18 cellular contexts compared by ENCODE assay signal in genomic region chr1:181910905-181911304, GRCh38.
DNase-seq lines count a peak whose midpoint lies in the region; ATAC-seq, FAIRE-seq and TF ChIP-seq lines count a peak whose summit lies in the region.
"Had no signal": no experiment of that assay in that cellular context is flagged by ENCODE, and none has a peak within 500 bp of the region (broad histone marks: within the 10 kb centered on the region; RNA-seq: fewer than 3 reads in every experiment).

No MANE protein-coding gene starts in this region.

- H3K27me3 ChIP-seq in bronchial epithelial cell (ENCODE audit: control insufficient read depth, insufficient read depth, low read length) (no peaks in the 10 kb centered on the region), neural progenitor cell (no peaks in the 10 kb centered on the region)

- no peak overlapping the region for H3K4me2 ChIP-seq in neural progenitor cell

- no peaks in the 10 kb centered on the region for H3K79me2 ChIP-seq in neural progenitor cell (ENCODE audit: low read depth)

- no peaks in the 10 kb centered on the region for H3K4me1 Mint-ChIP-seq in neural progenitor cell
- H3K4me1 Mint-ChIP-seq: brain had no signal

- no peaks in the 10 kb centered on the region for H4K20me1 ChIP-seq in neural progenitor cell (ENCODE audit: low read depth)

- H3F3A ChIP-seq in neural progenitor cell (ENCODE audit: low read depth) = no peaks in the 10 kb centered on the region

- peaks cover 2% of the 10 kb centered on the region for H3K9me3 Mint-ChIP-seq in neural progenitor cell
- H3K9me3 Mint-ChIP-seq: activated naive CD4-positive, alpha-beta T cell treated with anti-CD3 and anti-CD28 coated beads for 36 hours; brain; CD4-positive, alpha-beta T cell had no signal

- H3K4me3 Mint-ChIP-seq in neural progenitor cell = no peak overlapping the region
- H3K4me3 Mint-ChIP-seq: activated naive CD4-positive, alpha-beta T cell treated with anti-CD3 and anti-CD28 coated beads for 36 hours; brain; CD4-positive, alpha-beta T cell had no signal

- H3K36me3 ChIP-seq in bronchial epithelial cell (ENCODE audit: control insufficient read depth, insufficient read depth, low read length) (no peaks in the 10 kb centered on the region), neural progenitor cell (no peaks in the 10 kb centered on the region)

- no peak for ATAC-seq in activated CD4-positive, CD25-positive, alpha-beta regulatory T cell treated with anti-CD3 and anti-CD28 coated beads, Interleukin-2, amount 50 U/mL, for 24 hours
- ATAC-seq: left ventricle myocardium superior, psoas muscle had no signal

- no peak overlapping the region for H2AFZ ChIP-seq in neural progenitor cell (replicated peaks)

- no peaks in the 10 kb centered on the region for H3K36me3 Mint-ChIP-seq in neural progenitor cell
- H3K36me3 Mint-ChIP-seq: brain had no signal

- H3K9me3 ChIP-seq in neural progenitor cell (ENCODE audit: low read depth) = no peaks in the 10 kb centered on the region
- H3K9me3 ChIP-seq: psoas muscle had no signal

- H3K27ac ChIP-seq in neural progenitor cell = no peak overlapping the region
- H3K27ac ChIP-seq: psoas muscle had no signal

- no peak overlapping the region for H3K27ac Mint-ChIP-seq in neural progenitor cell
- H3K27ac Mint-ChIP-seq: activated naive CD4-positive, alpha-beta T cell treated with anti-CD3 and anti-CD28 coated beads for 36 hours; brain; CD4-positive, alpha-beta T cell had no signal

- H3K4me3 ChIP-seq in bronchial epithelial cell (ENCODE audit: low read depth, low read length) (no peak overlapping the region), neural progenitor cell (no peak overlapping the region)
- H3K4me3 ChIP-seq: psoas muscle had no signal

- peak; percentile 29 for TF ChIP-seq CTCF in bronchial epithelial cell (IDR thresholded peaks at IDR 0.05; ENCODE audit: insufficient read depth, low read length, severe bottlenecking)
- TF ChIP-seq CTCF in neural progenitor cell (IDR thresholded peaks at IDR 0.05) = peak; percentile 55

- DNase-seq in DMS53 (lab: John Stamatoyannopoulos, UW) = peak; percentile 44
- no peak for DNase-seq in DMS53 treated with DMSO at 0.1 percent for 48 hours (lab: John Stamatoyannopoulos, UW; ENCODE audit: unreplicated experiment)
- peak; percentile 25 for DNase-seq in NAMALWA (ENCODE audit: low spot score)
- DNase-seq in bronchial epithelial cell (ENCODE audit: low read depth) = no peak
- peak; percentile 18 for DNase-seq in neural progenitor cell (ENCODE audit: low spot score)
- DNase-seq in NCI-H1092 treated with DMSO at 0.1 percent for 48 hours (lab: John Stamatoyannopoulos, UW) = no peak
- no peak for DNase-seq in NCI-H510A treated with DMSO at 0.1 percent for 48 hours (lab: John Stamatoyannopoulos, UW)
- DNase-seq: activated CD4-positive, alpha-beta T cell treated with anti-CD3 and anti-CD28 coated beads for 1 hour; activated naive CD4-positive, alpha-beta T cell treated with anti-CD3 and anti-CD28 coated beads for 36 hours; CD4-positive, alpha-beta T cell; hypothalamus; left ventricle myocardium superior; NCI-H1048; NCI-H2171; psoas muscle had no signal

- FAIRE-seq in bronchial epithelial cell (lab: Jason Lieb, UNC) = no peak
- FAIRE-seq: G401.6 had no signal

- H3K9ac ChIP-seq in neural progenitor cell = no peak overlapping the region

- H3K4me1 ChIP-seq in neural progenitor cell = no peaks in the 10 kb centered on the region
- H3K4me1 ChIP-seq: psoas muscle had no signal

- H3K27me3 Mint-ChIP-seq in neural progenitor cell (ENCODE audit: insufficient read depth, low read depth) = no peaks in the 10 kb centered on the region

Comparison
In these comparisons a context has a peak if more than half of its experiments do, and no peak if none do; other contexts are left out.
1. DNase-seq: peak in DMS53 (single experiment), NAMALWA (single experiment) and neural progenitor cell (single experiment); none in DMS53 treated with DMSO at 0.1 percent for 48 hours (single experiment), bronchial epithelial cell (single experiment), NCI-H1092 treated with DMSO at 0.1 percent for 48 hours (single experiment) and NCI-H510A treated with DMSO at 0.1 percent for 48 hours (single experiment).